In genomic region chr2:55459741-55460274, GRCh38 we compare ENCODE assay signal across 20 cellular contexts.
"Had no signal": no experiment of that assay in that cellular context is flagged by ENCODE, and none has a peak within 500 bp of the region (broad histone marks: within the 10 kb centered on the region; RNA-seq: fewer than 3 reads in every experiment).

No MANE protein-coding gene starts in this region.

- H3K4me1 Mint-ChIP-seq: brain; central memory CD8-positive, alpha-beta T cell; WTC11 had no signal

- H3K36me3 Mint-ChIP-seq: brain had no signal

- H3K9me3 Mint-ChIP-seq: central memory CD8-positive, alpha-beta T cell had no signal

- H3K4me3 Mint-ChIP-seq: activated CD8-positive, alpha-beta T cell treated with anti-CD3 and anti-CD28 coated beads, Interleukin-2, amount 10 ng/mL, durations not matched to agents 7 days and 5 days; activated naive CD8-positive, alpha-beta T cell; brain; central memory CD8-positive, alpha-beta T cell; T-helper 1 cell treated with Interleukin-12 subunit alpha and Interleukin-12 subunit beta and Interleukin-4 antibody, amounts not matched to agents 30 μg/mL and 1 μg/mL, for 36 hours; WTC11 had no signal

- DNase-seq: activated CD4-positive, alpha-beta T cell treated with anti-CD3 and anti-CD28 coated beads for 48 hours; activated CD4-positive, alpha-beta T cell treated with anti-CD3 and anti-CD28 coated beads, Interleukin-2, amount 50 U/mL, for 4 hours; activated CD4-positive, CD25-positive, alpha-beta regulatory T cell treated with anti-CD3 and anti-CD28 coated beads, Interleukin-2, amount 50 U/mL, for 72 hours; activated CD8-positive, alpha-beta memory T cell treated with anti-CD3 and anti-CD28 coated beads, Interleukin-2, amount 50 U/mL, for 48 hours; activated CD8-positive, alpha-beta T cell treated with anti-CD3 and anti-CD28 coated beads, Interleukin-2, amount 10 ng/mL, durations not matched to agents 7 days and 5 days; activated effector memory CD4-positive, alpha-beta T cell treated with Interleukin-2 at 50 U/mL for 16 hours; activated naive CD4-positive, alpha-beta T cell treated with Interleukin-2 at 50 U/mL for 16 hours; activated T-cell treated with anti-CD3 and anti-CD28 coated beads, Interleukin-2, amount 50 U/mL, for 1 hour; amygdala; Kasumi-1; NCI-H1048; NCI-H2029; NCI-H510A treated with DMSO at 0.1 percent for 48 hours; NCI-H69; SHP77 treated with DMSO at 0.1 percent for 48 hours had no signal

- H3K27ac Mint-ChIP-seq: activated CD8-positive, alpha-beta T cell treated with anti-CD3 and anti-CD28 coated beads, Interleukin-2, amount 10 ng/mL, durations not matched to agents 7 days and 5 days; activated naive CD8-positive, alpha-beta T cell; brain; T-helper 1 cell treated with Interleukin-12 subunit alpha and Interleukin-12 subunit beta and Interleukin-4 antibody, amounts not matched to agents 30 μg/mL and 1 μg/mL, for 36 hours; WTC11 had no signal
